In the genomic region with DNA sequence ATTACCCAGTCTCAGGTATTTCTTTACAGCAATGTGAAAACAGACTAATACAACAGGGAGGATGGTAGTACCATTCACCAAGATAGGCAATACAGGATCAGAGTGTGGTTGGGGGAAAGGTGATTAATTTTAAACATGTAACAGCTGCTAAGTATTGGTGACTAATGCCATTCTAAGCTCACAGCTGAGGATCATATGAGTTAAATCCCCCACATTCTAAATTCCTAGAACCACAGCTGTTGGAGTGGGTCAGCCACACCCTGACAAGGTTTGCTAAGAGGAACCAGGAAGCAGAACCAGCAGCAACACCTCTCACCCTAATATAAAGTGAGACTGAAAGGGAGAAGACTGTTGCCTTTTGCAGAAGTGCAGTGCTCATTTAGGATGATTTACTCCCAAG, we compare ENCODE assay signal across 22 cellular contexts. TPM values are rescaled to one million over a fixed set of nuclear protein-coding genes. Genes with fewer than 3 reads are reported as not detected.
A peak's percentile ranks its signal among the peaks of the same experiment; 100 is the strongest.
DNase-seq lines count a peak whose midpoint lies in the region; ATAC-seq and TF ChIP-seq lines count a peak whose summit lies in the region.
"Had no signal": no experiment of that assay in that cellular context is flagged by ENCODE, and none has a peak within 500 bp of the region (broad histone marks: within the 10 kb centered on the region; RNA-seq: fewer than 3 reads in every experiment).

No MANE protein-coding gene starts in this region.

- no peak for TF ChIP-seq CTCF in epithelial cell of esophagus (IDR thresholded peaks at IDR 0.05; ENCODE audit: insufficient read depth, low read depth, low read length, missing control alignments)

- no peak overlapping the region for H3K4me3 ChIP-seq in GM23248
- no peak overlapping the region for H3K4me3 ChIP-seq in epithelial cell of esophagus (ENCODE audit: low read length)
- H3K4me3 ChIP-seq in MG63, result no peak overlapping the region
- H3K4me3 ChIP-seq: sigmoid colon had no signal

- H3K9me2 ChIP-seq in GM23248 (ENCODE audit: insufficient read depth), result no peaks in the 10 kb centered on the region

- no peak overlapping the region for H2AFZ ChIP-seq in GM23248
- H2AFZ ChIP-seq: parathyroid adenoma had no signal

- H3K9me3 ChIP-seq in GM23248 (ENCODE audit: low read depth) (no peaks in the 10 kb centered on the region), MG63 (no peaks in the 10 kb centered on the region)
- H3K9me3 ChIP-seq: sigmoid colon had no signal

- in situ Hi-C loops in GM23248 (cut with MboI), result no loop called here

- no peak overlapping the region for H3K27ac ChIP-seq in GM23248
- H3K27ac ChIP-seq: parathyroid adenoma, sigmoid colon, VCaP had no signal

- ATAC-seq in left cardiac atrium, result no peak
- ATAC-seq: CD8-positive, alpha-beta T cell; natural killer cell had no signal

- no peaks in the 10 kb centered on the region for H3K79me2 ChIP-seq in GM23248 (ENCODE audit: insufficient read depth)
- H3K79me2 ChIP-seq: parathyroid adenoma had no signal

- no peaks in the 10 kb centered on the region for H4K20me1 ChIP-seq in GM23248 (ENCODE audit: insufficient read depth)

- no peaks in the 10 kb centered on the region for H3K36me3 ChIP-seq in GM23248 (ENCODE audit: low read depth)
- no peaks in the 10 kb centered on the region for H3K36me3 ChIP-seq in MG63
- H3K36me3 ChIP-seq: sigmoid colon had no signal

- H3K27me3 ChIP-seq in GM23248 (replicated peaks; ENCODE audit: insufficient read depth) (no peaks in the 10 kb centered on the region), MG63 (no peaks in the 10 kb centered on the region)
- H3K27me3 ChIP-seq: sigmoid colon had no signal

- no peak overlapping the region for H3K4me2 ChIP-seq in GM23248 (ENCODE audit: unreplicated experiment)

- no peaks in the 10 kb centered on the region for H3F3A ChIP-seq in GM23248 (ENCODE audit: insufficient read depth)

- no peak overlapping the region for H3K9ac ChIP-seq in GM23248
- H3K9ac ChIP-seq: parathyroid adenoma had no signal

- intact Hi-C loops in left cardiac atrium (cut with DNase I), result no loop called here

- DNase-seq in GM23248 (peak; percentile 27), RPMI7951 (ENCODE audit: low read depth) (peak; percentile 26), epithelial cell of esophagus (ENCODE audit: low read depth) (peak; percentile 50), renal cortical epithelial cell (ENCODE audit: low read depth) (peak; percentile 43), left cardiac atrium (no peak), iPS-NIHi11 (ENCODE audit: low spot score) (no peak), MG63 (no peak)
- DNase-seq: activated CD4-positive, alpha-beta T cell treated with anti-CD3 and anti-CD28 coated beads, Interleukin-2, amount 10 ng/mL, durations not matched to agents 7 days and 5 days; CD8-positive, alpha-beta T cell; effector memory CD4-positive, alpha-beta T cell; mesenchymal stem cell; natural killer cell; NCI-H1417 treated with DMSO at 0.1 percent for 48 hours; NCI-H526 treated with DMSO at 0.1 percent for 48 hours; sigmoid colon had no signal

- H3K4me1 ChIP-seq in GM23248 (ENCODE audit: insufficient read depth), result peaks cover 14% of the 10 kb centered on the region
- H3K4me1 ChIP-seq: parathyroid adenoma, sigmoid colon had no signal

RNA-seq across cellular contexts. Expression of a gene that starts 24.8 kb away (rescaled TPM):
- total RNA-seq in GM23248 (2014; rRNA removed; shearing (Covaris generic)), result 4.1 and 12.3 TPM in 2 replicates
- 5.4 and 8.0 TPM in 2 replicates for polyA plus RNA-seq in GM23248 (2016; fragmentation: Nextera tagmentation; extraction: Ambion mirVana)
- 3.1 and 3.4 TPM in 2 replicates for total RNA-seq in RPMI7951 (2014; rRNA removed; shearing (Covaris generic))
- total RNA-seq in renal cortical epithelial cell (not detected in 2 replicates), left cardiac atrium (100 to 1,000 TPM; 218 to 309 TPM)
- 2.3 and 6.5 TPM in 2 replicates for total RNA-seq in MG63 (2014; rRNA removed; shearing (Covaris generic); ENCODE audit: low replicate concordance)
- total RNA-seq: activated CD4-positive, alpha-beta T cell treated with anti-CD3 and anti-CD28 coated beads, Interleukin-2, amount 10 ng/mL, durations not matched to agents 7 days and 5 days; CD8-positive, alpha-beta T cell; G401; glomerular endothelial cell; MCF 10A; natural killer cell; SK-MEL-5 had no signal
- polyA plus RNA-seq: IgD-negative memory B cell had no signal

RNA-seq across cellular contexts. Expression of a gene that starts 37.3 kb away (rescaled TPM):
- total RNA-seq in GM23248 (2014; rRNA removed; shearing (Covaris generic)), result 74.4 and 77.3 TPM in 2 replicates
- 13.5 and 14.2 TPM in 2 replicates for polyA plus RNA-seq in GM23248 (2016; fragmentation: Nextera tagmentation; extraction: Ambion mirVana)
- total RNA-seq in RPMI7951 (2014; rRNA removed; shearing (Covaris generic)), result 9.5 and 13.7 TPM in 2 replicates
- total RNA-seq in renal cortical epithelial cell (11.6 and 16.7 TPM in 2 replicates), left cardiac atrium (10 to 100 TPM; 15.1 to 15.4 TPM)
- total RNA-seq in MG63 (2014; rRNA removed; shearing (Covaris generic); ENCODE audit: low replicate concordance), result 40.1 and 41.3 TPM in 2 replicates

Comparison
In these comparisons a context has a peak if more than half of its experiments do, and no peak if none do; other contexts are left out.
1. DNase-seq: peak in GM23248 (single experiment), RPMI7951 (single experiment), epithelial cell of esophagus (single experiment) and renal cortical epithelial cell (single experiment); none in left cardiac atrium (single experiment), iPS-NIHi11 (single experiment) and MG63 (single experiment).
2. RNA of a gene that starts 24.8 kb away (total RNA-seq): 218 to 309 TPM in left cardiac atrium; 4.1 to 12.3 TPM in GM23248, 3.1 to 3.4 TPM in RPMI7951, 2.3 to 6.5 TPM in MG63 and not detected in renal cortical epithelial cell; every median in the first group is over 10 times any median in the second.